ENCODE assay signal across 8 cellular contexts in the genomic region with DNA sequence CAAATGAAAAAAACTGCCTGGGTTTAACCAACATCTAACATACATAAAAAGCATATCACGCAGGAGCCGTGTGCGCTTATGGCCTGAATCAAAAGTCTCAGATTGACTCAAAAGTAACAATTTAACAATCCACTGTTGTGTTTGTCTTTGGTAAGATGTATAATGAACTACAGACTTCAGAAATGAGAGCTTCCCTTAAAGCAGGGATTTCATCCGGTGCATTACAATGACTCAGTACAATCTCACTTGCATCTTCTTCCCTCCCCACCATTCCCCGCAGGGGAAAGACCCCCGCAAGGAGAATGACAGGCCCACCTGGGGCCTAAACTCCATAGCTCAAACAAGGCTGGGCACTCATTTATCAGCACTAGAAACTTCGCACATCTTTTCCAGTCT. TPM values are rescaled to one million over a fixed set of nuclear protein-coding genes. Genes with fewer than 3 reads are reported as not detected.
A peak's percentile ranks its signal among the peaks of the same experiment; 100 is the strongest.
DNase-seq lines count a peak whose midpoint lies in the region; ATAC-seq, FAIRE-seq and TF ChIP-seq lines count a peak whose summit lies in the region.

No MANE protein-coding gene starts in this region.

- H3K27me3 Mint-ChIP-seq in endothelial cell (ENCODE audit: unreplicated experiment): peaks cover 8% of the 10 kb centered on the region

- H3K36me3 ChIP-seq in SK-N-SH (replicated peaks in 1 of 2; ENCODE audit: control insufficient read depth in 1 of 2, insufficient read depth in 2 of 2, low read length in 1 of 2) (peaks cover 11 to 32% of the 10 kb centered on the region in 2 experiments), neuronal stem cell (replicated peaks in 1 of 2; ENCODE audit: control insufficient read depth in 2 of 2, insufficient read depth in 2 of 2, low read length in 2 of 2) (peaks cover 0 to 50% of the 10 kb centered on the region in 2 donors)

- H3K9me3 ChIP-seq in A549 (no peaks in the 10 kb centered on the region), SK-N-SH (no peaks in the 10 kb centered on the region), neuronal stem cell (replicated peaks in 1 of 2; ENCODE audit: control insufficient read depth in 2 of 2, insufficient read depth in 1 of 2, low read depth in 1 of 2, low read length in 2 of 2) (peaks cover 0 to 14% of the 10 kb centered on the region in 2 donors)

- H3K27ac ChIP-seq in A549 (peak overlapping the region; percentile 91 to 96), SK-N-SH (ENCODE audit: low read depth in 2 of 2, low read length in 1 of 2) (peak overlapping the region; percentile 89), neuronal stem cell (replicated peaks; ENCODE audit: low read length) (no peak overlapping the region)

- peaks cover 14% of the 10 kb centered on the region for H3F3A ChIP-seq in SK-N-SH (replicated peaks; ENCODE audit: insufficient read depth)

- peaks cover 54% of the 10 kb centered on the region for H4K20me1 ChIP-seq in SK-N-SH (ENCODE audit: insufficient read depth)

- TF ChIP-seq EP300 in A549 (IDR thresholded peaks at IDR 0.05) (no peak), SK-N-SH (IDR thresholded peaks at IDR 0.05; ENCODE audit: borderline replicate concordance in 1 of 2, low read depth in 1 of 2, low read length in 1 of 2) (no peak)

- H3K4me1 ChIP-seq in A549 (peaks cover 21% of the 10 kb centered on the region), SK-N-SH (ENCODE audit: control insufficient read depth in 1 of 2, insufficient read depth in 2 of 2, low read depth in 1 of 2, low read length in 1 of 2) (peaks cover 7 to 14% of the 10 kb centered on the region in 2 experiments; a peak in 3 of 4 replicates), neuronal stem cell (ENCODE audit: control insufficient read depth in 2 of 2, insufficient read depth in 1 of 2, low read depth in 1 of 2, low read length in 2 of 2) (peaks cover 5 to 8% of the 10 kb centered on the region in 2 donors)

- no peak for DNase-seq in A549 (ENCODE audit: low read depth in 1 of 2, low spot score in 1 of 2)
- DNase-seq in SK-N-SH: peak; percentile 17
- no peak for DNase-seq in endothelial cell (ENCODE audit: low spot score)
- no peak for DNase-seq in neuronal stem cell (ENCODE audit: low spot score)
- no peak for DNase-seq in NCI-H1436 treated with DMSO at 0.1 percent for 48 hours (lab: John Stamatoyannopoulos, UW)
- DNase-seq in mesenteric fat pad (ENCODE audit: low spot score): no peak

- H3K4me3 ChIP-seq in A549 (peak overlapping the region; percentile 67), SK-N-SH (ENCODE audit: low read depth in 2 of 2, low read length in 1 of 2) (peak overlapping the region; percentile 83 to 86), neuronal stem cell (ENCODE audit: low read length in 2 of 2) (peak overlapping the region; percentile 92 to 99)

- H3K79me2 ChIP-seq in SK-N-SH (ENCODE audit: insufficient read depth): peaks cover 68% of the 10 kb centered on the region

- H3K4me3 Mint-ChIP-seq in endothelial cell (ENCODE audit: unreplicated experiment): peak overlapping the region; percentile 96

- H3K9me3 Mint-ChIP-seq in endothelial cell (ENCODE audit: unreplicated experiment): no peaks in the 10 kb centered on the region

- H2AFZ ChIP-seq in SK-N-SH (ENCODE audit: low read depth) (no peak overlapping the region), neuronal stem cell (ENCODE audit: low read length) (peak overlapping the region; percentile 96)

- peak overlapping the region; percentile 69 for H3K27ac Mint-ChIP-seq in endothelial cell (ENCODE audit: unreplicated experiment)

- no peak for TF ChIP-seq POLR2A in A549 (IDR thresholded peaks at IDR 0.05; ENCODE audit: low read length)
- TF ChIP-seq POLR2A in GM18505 (IDR thresholded peaks at IDR 0.05; ENCODE audit: borderline replicate concordance, extremely low read depth, insufficient read depth, insufficient read length): no peak

- H3K36me3 Mint-ChIP-seq in endothelial cell (ENCODE audit: low read depth, unreplicated experiment): peaks cover 4% of the 10 kb centered on the region

- H2BK120ac ChIP-seq in neuronal stem cell (ENCODE audit: low read depth, low read length): no peak overlapping the region

- 14% methylated on average over 7 of the region's 7 CpGs for WGBS in A549 (ENCODE audit: missing lambda C conversion rate)
- WGBS in SK-N-SH (ENCODE audit: low lambda C conversion rate): 23% methylated on average over 7 of the region's 7 CpGs
- no CpG with 5 or more reads among the region's 7 CpGs for WGBS in neuronal stem cell (ENCODE audit: extremely low coverage in 2 of 2, insufficient read length in 2 of 2, insufficient replicate concordance in 1 of 2), 2 donors

- no peak overlapping the region for H2AK5ac ChIP-seq in neuronal stem cell (ENCODE audit: low read depth, low read length)

- no peak; a peak in 1 of 6 replicates for ATAC-seq in A549
- ATAC-seq in GM18505 (IDR thresholded peaks at IDR 0.05; ENCODE audit: unreplicated experiment): peak; percentile 16
- peak; percentile 38 for ATAC-seq in HG02943 (IDR thresholded peaks at IDR 0.05; ENCODE audit: low read depth, unreplicated experiment)

- no peaks in the 10 kb centered on the region for H3K9me2 ChIP-seq in SK-N-SH

- H3K4ac ChIP-seq in neuronal stem cell (ENCODE audit: low read length): no peak overlapping the region

- peaks cover 1% of the 10 kb centered on the region for H3K79me1 ChIP-seq in neuronal stem cell (ENCODE audit: low read depth, low read length)

- TF ChIP-seq CTCF in A549 (IDR thresholded peaks at IDR 0.05): no peak
- no peak for TF ChIP-seq CTCF in SK-N-SH (IDR thresholded peaks at IDR 0.05)
- TF ChIP-seq CTCF in endothelial cell (IDR thresholded peaks at IDR 0.05; ENCODE audit: unreplicated experiment): no peak

- no peak overlapping the region for H2BK15ac ChIP-seq in neuronal stem cell (ENCODE audit: low read length)

- H4K8ac ChIP-seq in neuronal stem cell (ENCODE audit: low read depth, low read length): no peak overlapping the region

- no peak overlapping the region for H4K91ac ChIP-seq in neuronal stem cell (ENCODE audit: low read depth, low read length, poor library complexity)

- H3K4me1 Mint-ChIP-seq in endothelial cell (ENCODE audit: unreplicated experiment): peaks cover 30% of the 10 kb centered on the region

- H3K23ac ChIP-seq in neuronal stem cell (ENCODE audit: low read depth, low read length, poor library complexity): no peak overlapping the region

- H3K27me3 ChIP-seq in SK-N-SH (ENCODE audit: insufficient read depth): no peaks in the 10 kb centered on the region
- H3K27me3 ChIP-seq in neuronal stem cell (ENCODE audit: control insufficient read depth in 3 of 3, insufficient read depth in 3 of 3, low read depth in 1 of 3, low read length in 3 of 3): peaks cover 0 to 14% (median 11%) of the 10 kb centered on the region in 3 experiments

- no peak overlapping the region for H2BK5ac ChIP-seq in neuronal stem cell (ENCODE audit: low read length)

- H3K9ac ChIP-seq in SK-N-SH (peak overlapping the region; percentile 90), neuronal stem cell (ENCODE audit: low read depth, low read length, poor library complexity) (no peak overlapping the region)

- H3K4me2 ChIP-seq in A549: peak overlapping the region; percentile 90
- H3K4me2 ChIP-seq in SK-N-SH: peak overlapping the region; percentile 93
- H3K4me2 ChIP-seq in neuronal stem cell (ENCODE audit: insufficient read depth, low read length, poor library complexity, severe bottlenecking): peak overlapping the region; percentile 95

- POLR2A ChIA-PET in A549 (lab: Yijun Ruan, JAX) (no interaction called here), SK-N-SH (lab: Yijun Ruan, JAX) (no interaction called here)

- FAIRE-seq in A549 (lab: Jason Lieb, UNC): no peak

- no peak overlapping the region for H3K14ac ChIP-seq in neuronal stem cell (ENCODE audit: low read length)

- no peak for TF ChIP-seq RAD21 in A549 (conservative IDR thresholded peaks at IDR 0.05 in 1 of 2, IDR thresholded peaks at IDR 0.05 in 1 of 2)
- no peak for TF ChIP-seq RAD21 in SK-N-SH (IDR thresholded peaks at IDR 0.05; ENCODE audit: low read length)

- H2BK12ac ChIP-seq in neuronal stem cell (ENCODE audit: low read length): no peak overlapping the region

- H3K18ac ChIP-seq in neuronal stem cell (ENCODE audit: low read length): no peak overlapping the region

- CTCF ChIA-PET in A549 (lab: Yijun Ruan, JAX) (no interaction called here), SK-N-SH (lab: Yijun Ruan, JAX) (interaction anchor here (1.0 kb wide), 1 partner anchor 211 kb away, joined by 3 read pairs; no protein-coding TSS in a partner anchor)

TF ChIP-seq in A549, 52 proteins besides CTCF, POLR2A, EP300 and RAD21 (continues in another document):
- TF ChIP-seq, protein P1, sequence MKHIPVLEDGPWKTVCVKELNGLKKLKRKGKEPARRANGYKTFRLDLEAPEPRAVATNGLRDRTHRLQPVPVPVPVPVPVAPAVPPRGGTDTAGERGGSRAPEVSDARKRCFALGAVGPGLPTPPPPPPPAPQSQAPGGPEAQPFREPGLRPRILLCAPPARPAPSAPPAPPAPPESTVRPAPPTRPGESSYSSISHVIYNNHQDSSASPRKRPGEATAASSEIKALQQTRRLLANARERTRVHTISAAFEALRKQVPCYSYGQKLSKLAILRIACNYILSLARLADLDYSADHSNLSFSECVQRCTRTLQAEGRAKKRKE (CRISPR knock-in tag; IDR thresholded peaks at IDR 0.05; ENCODE audit: low read depth): no peak
- TF ChIP-seq POLR2AphosphoS2 (conservative IDR thresholded peaks at IDR 0.05; ENCODE audit: low read length) (no peak), BHLHE40 (IDR thresholded peaks at IDR 0.05; ENCODE audit: low read depth, low read length) (no peak)

TF ChIP-seq in SK-N-SH, 30 proteins besides CTCF, POLR2A, EP300 and RAD21:
- TF ChIP-seq TAF1 (IDR thresholded peaks at IDR 0.05; ENCODE audit: borderline replicate concordance, low read depth, low read length) (no peak), GABPA (IDR thresholded peaks at IDR 0.05; ENCODE audit: low read depth) (peak; percentile 62), TEAD4 (IDR thresholded peaks at IDR 0.05; ENCODE audit: borderline replicate concordance, insufficient read depth) (no peak), RXRA (IDR thresholded peaks at IDR 0.05; ENCODE audit: borderline replicate concordance, low read depth) (no peak), FOXM1 (IDR thresholded peaks at IDR 0.05; ENCODE audit: low read depth) (no peak)

RNA-seq across cellular contexts. Expression of a gene that starts 1.4 kb away (rescaled TPM):
- 104 and 107 TPM in 2 replicates for polyA plus RNA-seq in A549 (2011; rRNA removed)
- 33.9 and 51.3 TPM in 2 replicates for polyA plus RNA-seq in A549 (2012; cell fraction: cytosol; rRNA removed)
- polyA plus RNA-seq in A549 (2012; cell fraction: nucleus; rRNA removed): 40.3 and 60.4 TPM in 2 replicates
- polyA plus RNA-seq in A549 (2017; fragmentation: RNase III; extraction: RNeasy Plus Mini Kit Qiagen cat#74134 plus additional on column Dnase treatment): 65.6 to 72.1 TPM (median 69.6 TPM) in 3 replicates
- polyA minus RNA-seq in A549 (2011; rRNA and poly(A)+ RNA removed): 230 and 257 TPM in 2 replicates
- 24.6 and 38.0 TPM in 2 replicates for polyA plus RNA-seq in SK-N-SH (2012; rRNA removed)
- 32.0 and 33.7 TPM in 2 replicates for polyA plus RNA-seq in SK-N-SH (2012; cell fraction: cytosol; rRNA removed)
- 22.3 and 52.5 TPM in 2 replicates for polyA plus RNA-seq in SK-N-SH (2012; cell fraction: nucleus; rRNA removed)
- total RNA-seq in endothelial cell (ENCODE audit: unreplicated experiment): 72.9 TPM
- 66.1 TPM for polyA plus RNA-seq in neuronal stem cell (2013, experiment 1 of 2)
- 66.4 TPM for polyA plus RNA-seq in neuronal stem cell (2013, experiment 2 of 2)
- total RNA-seq in mesenteric fat pad: 78.5 TPM

Comparison
In these comparisons a context has a peak if more than half of its experiments do, and no peak if none do; other contexts are left out.
1. ATAC-seq: peak in GM18505 (single experiment) and HG02943 (single experiment); none in A549 (0 of 2).
2. Peak in every context shown above with its lines, with median percentiles within 50 percentile points of each other: H3K4me2 ChIP-seq and H3K4me3 ChIP-seq.